18 cellular contexts compared by ENCODE assay signal in genomic region chr1:158101455-158101854, GRCh38.
A peak's percentile ranks its signal among the peaks of the same experiment; 100 is the strongest.
DNase-seq lines count a peak whose midpoint lies in the region; ATAC-seq, FAIRE-seq and TF ChIP-seq lines count a peak whose summit lies in the region.
"Had no signal": no experiment of that assay in that cellular context is flagged by ENCODE, and none has a peak within 500 bp of the region (broad histone marks: within the 10 kb centered on the region; RNA-seq: fewer than 3 reads in every experiment).

No MANE protein-coding gene starts in this region.

- H3K9me2 ChIP-seq in GM23248 (ENCODE audit: insufficient read depth), result no peaks in the 10 kb centered on the region
- H3K9me2 ChIP-seq in SK-N-SH, result no peaks in the 10 kb centered on the region

- no peak overlapping the region for H3K4me2 ChIP-seq in GM23248 (ENCODE audit: unreplicated experiment)
- H3K4me2 ChIP-seq in SK-N-SH, result 0 out of 2 replicates have a peak overlapping the region, but pooled peaks have one; percentile 8

- peak; percentile 34 for DNase-seq in GM23248
- no peak for DNase-seq in SK-N-SH
- DNase-seq in fibroblast of mammary gland (ENCODE audit: low read depth), result peak; percentile 27
- DNase-seq in small intestine, result no peak
- no peak for DNase-seq in cerebellar cortex (ENCODE audit: low spot score)
- no peak for DNase-seq in glomerular visceral epithelial cell (ENCODE audit: extremely low spot score)
- no peak for DNase-seq in transverse colon
- DNase-seq: BE2C; CD8-positive, alpha-beta T cell; DND-41; GF-D8; NCI-H146; NCI-H2081 treated with DMSO at 0.1 percent for 48 hours; NCI-H526; RPMI8226 had no signal

- CTCF ChIA-PET in SK-N-SH (lab: Yijun Ruan, JAX), result no interaction called here

- no peaks in the 10 kb centered on the region for H4K20me1 ChIP-seq in GM23248 (ENCODE audit: insufficient read depth)
- no peaks in the 10 kb centered on the region for H4K20me1 ChIP-seq in SK-N-SH (ENCODE audit: insufficient read depth)

- H3K27me3 ChIP-seq in GM23248 (replicated peaks; ENCODE audit: insufficient read depth) (no peaks in the 10 kb centered on the region), SK-N-SH (ENCODE audit: insufficient read depth) (no peaks in the 10 kb centered on the region), small intestine (ENCODE audit: control insufficient read depth in 2 of 2, insufficient read depth in 2 of 2, low read length in 2 of 2) (no peaks in the 10 kb centered on the region), transverse colon (peaks cover 8% of the 10 kb centered on the region)
- H3K27me3 ChIP-seq: BE2C had no signal

- peaks cover 17% of the 10 kb centered on the region; the same call in 1 of the 2 replicates for H3F3A ChIP-seq in GM23248 (ENCODE audit: insufficient read depth)
- peaks cover 5% of the 10 kb centered on the region for H3F3A ChIP-seq in SK-N-SH (replicated peaks; ENCODE audit: insufficient read depth)

- H3K36me3 ChIP-seq in GM23248 (ENCODE audit: low read depth), result peaks cover 6% of the 10 kb centered on the region; the same call in 1 of the 2 replicates
- peaks cover 8 to 21% of the 10 kb centered on the region in 2 experiments for H3K36me3 ChIP-seq in SK-N-SH (replicated peaks in 1 of 2; ENCODE audit: control insufficient read depth in 1 of 2, insufficient read depth in 2 of 2, low read length in 1 of 2)
- H3K36me3 ChIP-seq in small intestine (ENCODE audit: control insufficient read depth in 2 of 2, insufficient read depth in 2 of 2, low read length in 2 of 2), result no peaks in the 10 kb centered on the region
- no peaks in the 10 kb centered on the region for H3K36me3 ChIP-seq in transverse colon
- H3K36me3 ChIP-seq: BE2C had no signal

- TF ChIP-seq POLR2A in transverse colon (IDR thresholded peaks at IDR 0.05), result no peak

- POLR2A ChIA-PET in SK-N-SH (lab: Yijun Ruan, JAX), result no interaction called here

- H3K4me3 ChIP-seq in GM23248 (no peak overlapping the region), SK-N-SH (ENCODE audit: low read depth in 2 of 2, low read length in 1 of 2) (no peak overlapping the region), fibroblast of mammary gland (ENCODE audit: control insufficient read depth, low read depth, low read length) (no peak overlapping the region), small intestine (ENCODE audit: low read depth in 1 of 2, low read length in 2 of 2) (no peak overlapping the region), transverse colon (no peak overlapping the region)
- H3K4me3 ChIP-seq: SJSA1 had no signal

- no peak for TF ChIP-seq RAD21 in SK-N-SH (IDR thresholded peaks at IDR 0.05; ENCODE audit: low read length)

- no peak for TF ChIP-seq EP300 in SK-N-SH (IDR thresholded peaks at IDR 0.05; ENCODE audit: borderline replicate concordance in 1 of 2, low read depth in 1 of 2, low read length in 1 of 2)
- TF ChIP-seq EP300 in transverse colon (IDR thresholded peaks at IDR 0.05; ENCODE audit: low read depth), result no peak

- H3K27ac ChIP-seq in GM23248, result no peak overlapping the region
- H3K27ac ChIP-seq in SK-N-SH (ENCODE audit: low read depth in 2 of 2, low read length in 1 of 2), result peak overlapping the region in 1 of 2 experiments; percentile 19; a peak in 2 of 4 replicates
- peak overlapping the region; percentile 67 to 88 for H3K27ac ChIP-seq in small intestine (ENCODE audit: low read depth in 1 of 2, low read length in 1 of 2)
- no peak overlapping the region for H3K27ac ChIP-seq in transverse colon
- H3K27ac ChIP-seq: SJSA1 had no signal

- TF ChIP-seq CTCF in SK-N-SH (IDR thresholded peaks at IDR 0.05) (no peak), fibroblast of mammary gland (conservative IDR thresholded peaks at IDR 0.05; ENCODE audit: control insufficient read depth, insufficient read depth, low read depth, low read length) (no peak), transverse colon (IDR thresholded peaks at IDR 0.05) (no peak)

- H3K4me1 ChIP-seq in GM23248 (ENCODE audit: insufficient read depth) (peaks cover 16% of the 10 kb centered on the region; the same call in 1 of the 2 replicates), SK-N-SH (ENCODE audit: control insufficient read depth in 1 of 2, insufficient read depth in 2 of 2, low read depth in 1 of 2, low read length in 1 of 2) (peaks cover 0 to 13% of the 10 kb centered on the region in 2 experiments; a peak in 1 of 4 replicates), small intestine (ENCODE audit: control insufficient read depth in 2 of 2, insufficient read depth in 1 of 2, low read depth in 1 of 2, low read length in 1 of 2) (peaks cover 2 to 5% of the 10 kb centered on the region in 2 donors), transverse colon (peaks cover 0 to 11% (median 0%) of the 10 kb centered on the region in 4 donors)
- H3K4me1 ChIP-seq: BE2C had no signal

- H3K9me3 ChIP-seq in GM23248 (ENCODE audit: low read depth) (no peaks in the 10 kb centered on the region), SK-N-SH (no peaks in the 10 kb centered on the region), small intestine (ENCODE audit: control insufficient read depth, low read depth) (no peaks in the 10 kb centered on the region), transverse colon (no peaks in the 10 kb centered on the region)
- H3K9me3 ChIP-seq: BE2C, SJSA1 had no signal

- intact Hi-C loops in transverse colon (cut with DNase I; ENCODE audit: low total_unique reads), result no loop called here

- in situ Hi-C loops in GM23248 (cut with MboI), result no loop called here
- in situ Hi-C loops in transverse colon (cut with MboI; ENCODE audit: low pct_ligation_motif_present in 1 of 4, low pct_unique_long_range_greater_than_20kb in 1 of 4, low sequenced_read_pairs in 3 of 4), result loop anchor here in 1 of 4 donors (10.0 kb wide), 1 partner anchor 117 kb away; no protein-coding TSS in a partner anchor

- H2AFZ ChIP-seq in GM23248 (no peak overlapping the region), SK-N-SH (ENCODE audit: low read depth) (no peak overlapping the region)

- 100% methylated on average over 2 of the region's 2 CpGs for WGBS in GM23248 (ENCODE audit: low coverage in 1 of 2, low lambda C conversion rate in 2 of 2, missing lambda C conversion rate in 2 of 2), 2 experiments
- WGBS in SK-N-SH (ENCODE audit: low lambda C conversion rate), result 85% methylated on average over 1 of the region's 2 CpGs
- 80 to 88% (median 84%) methylated on average over 2 of the region's 2 CpGs for WGBS in small intestine, 3 donors
- 94 to 96% methylated on average over 2 of the region's 2 CpGs for WGBS in transverse colon (ENCODE audit: low coverage in 1 of 2), 2 donors

- H3K9ac ChIP-seq in GM23248 (no peak overlapping the region), SK-N-SH (no peak overlapping the region)

- FAIRE-seq in small intestine (lab: Jason Lieb, UNC), result no peak
- FAIRE-seq: H54 had no signal

- no peaks in the 10 kb centered on the region for H3K79me2 ChIP-seq in GM23248 (ENCODE audit: insufficient read depth)
- no peaks in the 10 kb centered on the region for H3K79me2 ChIP-seq in SK-N-SH (ENCODE audit: insufficient read depth)

- ATAC-seq in GM18517 (IDR thresholded peaks at IDR 0.05; ENCODE audit: unreplicated experiment), result no peak
- ATAC-seq: CD8-positive, alpha-beta T cell had no signal

TF ChIP-seq in SK-N-SH, 30 proteins besides CTCF, POLR2A, EP300 and RAD21:
- TF ChIP-seq ZBTB33 (IDR thresholded peaks at IDR 0.05; ENCODE audit: borderline replicate concordance, low read depth) (no peak), MEF2A (IDR thresholded peaks at IDR 0.05; ENCODE audit: borderline replicate concordance, low read depth) (no peak)

Comparison
In these comparisons a context has a peak if more than half of its experiments do, and no peak if none do; other contexts are left out.
1. DNase-seq: peak in GM23248 (single experiment) and fibroblast of mammary gland (single experiment); none in SK-N-SH (single experiment), small intestine (single experiment), cerebellar cortex (single experiment), glomerular visceral epithelial cell (single experiment) and transverse colon (single experiment).
2. H3K27ac ChIP-seq: peak in small intestine (2 of 2); none in GM23248 (single experiment) and transverse colon (0 of 4).